1 cellular context compared by ENCODE assay signal in the genomic region with DNA sequence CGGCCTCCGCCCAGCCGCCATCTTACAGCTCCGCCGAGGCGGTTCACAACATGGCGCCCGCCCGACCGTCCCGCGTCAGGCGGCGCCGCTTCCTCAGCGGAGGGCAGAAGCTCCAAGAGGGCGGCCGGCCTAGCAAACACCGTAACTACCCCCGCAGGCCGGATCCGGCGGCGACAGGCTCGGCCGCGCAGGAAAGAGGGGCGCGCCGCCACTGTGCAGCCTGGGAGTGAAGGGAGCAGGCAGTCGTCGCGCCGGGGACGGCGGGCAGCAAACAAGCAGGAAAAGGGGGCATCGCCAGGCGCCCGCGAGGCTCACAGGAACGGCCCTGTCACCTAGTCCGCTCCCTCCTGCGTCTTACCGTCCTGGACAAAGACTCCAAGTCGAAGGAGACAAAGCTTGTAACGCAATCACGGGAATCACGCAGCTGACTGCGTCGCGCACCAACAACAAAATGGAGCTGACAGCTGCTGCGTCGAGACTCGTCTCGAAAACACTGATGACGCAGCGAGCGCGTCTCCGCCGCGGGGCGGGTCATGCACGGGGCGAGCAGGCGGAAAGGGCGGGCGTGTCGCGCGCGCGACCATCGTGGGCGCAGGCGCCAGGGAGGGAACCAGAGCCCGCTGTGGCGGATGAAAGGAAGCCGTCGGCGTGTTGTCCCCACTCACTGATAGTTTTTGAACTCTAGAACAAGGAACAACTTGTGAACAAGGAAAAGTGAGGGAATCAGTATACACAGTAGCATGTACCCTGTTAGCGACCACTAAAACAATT.
TF ChIP-seq lines count a peak whose summit lies in the region.

CLK1 (minus strand) TSS at position 453 of the 771 bp plus-strand sequence. CDS start 2,796 bp downstream, outside the sequence.

TF ChIP-seq in HepG2, 621 proteins besides CTCF, POLR2A, EP300 and RAD21 (continued from another document and continues in another):
- TF ChIP-seq RERE (CRISPR knock-in tag; IDR thresholded peaks at IDR 0.05; ENCODE audit: low read depth): peak; percentile 57; the same call in 1 of the 2 replicates
- TF ChIP-seq XBP1 (CRISPR knock-in tag; IDR thresholded peaks at IDR 0.05): peak; percentile 92; the same call in 1 of the 2 replicates
- no peak; the same call in none of the 2 replicates for TF ChIP-seq ZNF567 (CRISPR knock-in tag; IDR thresholded peaks at IDR 0.05; ENCODE audit: borderline replicate concordance)
- peak; percentile 96 for TF ChIP-seq ISX (CRISPR knock-in tag; conservative IDR thresholded peaks at IDR 0.05)
- no peak for TF ChIP-seq NFIC (IDR thresholded peaks at IDR 0.05; ENCODE audit: low read length)
- peak; percentile 78 for TF ChIP-seq SOX5 (CRISPR knock-in tag; IDR thresholded peaks at IDR 0.05; ENCODE audit: borderline replicate concordance)
- TF ChIP-seq PCBP1 (IDR thresholded peaks at IDR 0.05; ENCODE audit: borderline replicate concordance, low read depth, low read length): no peak
- TF ChIP-seq ZNF788 (CRISPR knock-in tag; IDR thresholded peaks at IDR 0.05; ENCODE audit: borderline replicate concordance): peak; percentile 96
- TF ChIP-seq, protein P1, sequence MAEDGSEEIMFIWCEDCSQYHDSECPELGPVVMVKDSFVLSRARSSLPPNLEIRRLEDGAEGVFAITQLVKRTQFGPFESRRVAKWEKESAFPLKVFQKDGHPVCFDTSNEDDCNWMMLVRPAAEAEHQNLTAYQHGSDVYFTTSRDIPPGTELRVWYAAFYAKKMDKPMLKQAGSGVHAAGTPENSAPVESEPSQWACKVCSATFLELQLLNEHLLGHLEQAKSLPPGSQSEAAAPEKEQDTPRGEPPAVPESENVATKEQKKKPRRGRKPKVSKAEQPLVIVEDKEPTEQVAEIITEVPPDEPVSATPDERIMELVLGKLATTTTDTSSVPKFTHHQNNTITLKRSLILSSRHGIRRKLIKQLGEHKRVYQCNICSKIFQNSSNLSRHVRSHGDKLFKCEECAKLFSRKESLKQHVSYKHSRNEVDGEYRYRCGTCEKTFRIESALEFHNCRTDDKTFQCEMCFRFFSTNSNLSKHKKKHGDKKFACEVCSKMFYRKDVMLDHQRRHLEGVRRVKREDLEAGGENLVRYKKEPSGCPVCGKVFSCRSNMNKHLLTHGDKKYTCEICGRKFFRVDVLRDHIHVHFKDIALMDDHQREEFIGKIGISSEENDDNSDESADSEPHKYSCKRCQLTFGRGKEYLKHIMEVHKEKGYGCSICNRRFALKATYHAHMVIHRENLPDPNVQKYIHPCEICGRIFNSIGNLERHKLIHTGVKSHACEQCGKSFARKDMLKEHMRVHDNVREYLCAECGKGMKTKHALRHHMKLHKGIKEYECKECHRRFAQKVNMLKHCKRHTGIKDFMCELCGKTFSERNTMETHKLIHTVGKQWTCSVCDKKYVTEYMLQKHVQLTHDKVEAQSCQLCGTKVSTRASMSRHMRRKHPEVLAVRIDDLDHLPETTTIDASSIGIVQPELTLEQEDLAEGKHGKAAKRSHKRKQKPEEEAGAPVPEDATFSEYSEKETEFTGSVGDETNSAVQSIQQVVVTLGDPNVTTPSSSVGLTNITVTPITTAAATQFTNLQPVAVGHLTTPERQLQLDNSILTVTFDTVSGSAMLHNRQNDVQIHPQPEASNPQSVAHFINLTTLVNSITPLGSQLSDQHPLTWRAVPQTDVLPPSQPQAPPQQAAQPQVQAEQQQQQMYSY (CRISPR knock-in tag; IDR thresholded peaks at IDR 0.05): no peak
- 0 out of 2 replicates have a peak, but pooled peaks have one; percentile 10 for TF ChIP-seq SMAD9 (CRISPR knock-in tag; IDR thresholded peaks at IDR 0.05)
- peak; percentile 99 for TF ChIP-seq SALL2 (CRISPR knock-in tag; IDR thresholded peaks at IDR 0.05)
- no peak for TF ChIP-seq ZNF598 (CRISPR knock-in tag; IDR thresholded peaks at IDR 0.05; ENCODE audit: borderline replicate concordance)
- TF ChIP-seq ZKSCAN5 (CRISPR knock-in tag; IDR thresholded peaks at IDR 0.05): no peak
- TF ChIP-seq MTERF4 (CRISPR knock-in tag; IDR thresholded peaks at IDR 0.05): peak; percentile 99
- peak; percentile 10; the same call in 1 of the 2 replicates for TF ChIP-seq NR2F2 (IDR thresholded peaks at IDR 0.05; ENCODE audit: borderline replicate concordance, low read depth)
- TF ChIP-seq HNF1B (CRISPR knock-in tag; IDR thresholded peaks at IDR 0.05): peak; percentile 97
- TF ChIP-seq MAF1 (CRISPR knock-in tag; IDR thresholded peaks at IDR 0.05; ENCODE audit: borderline replicate concordance): peak; percentile 97
- TF ChIP-seq ZNF276 (CRISPR knock-in tag; IDR thresholded peaks at IDR 0.05; ENCODE audit: low read depth): peak; percentile 98
- TF ChIP-seq ZNF609 (CRISPR knock-in tag; IDR thresholded peaks at IDR 0.05; ENCODE audit: borderline replicate concordance): peak; percentile 60
- TF ChIP-seq ZNF7 (CRISPR knock-in tag; IDR thresholded peaks at IDR 0.05): no peak
- TF ChIP-seq, protein P2, sequence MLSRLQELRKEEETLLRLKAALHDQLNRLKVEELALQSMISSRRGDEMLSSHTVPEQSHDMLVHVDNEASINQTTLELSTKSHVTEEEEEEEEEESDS (CRISPR knock-in tag; IDR thresholded peaks at IDR 0.05; ENCODE audit: borderline replicate concordance): peak; percentile 42; the same call in 1 of the 2 replicates
- TF ChIP-seq KDM4B (CRISPR knock-in tag; IDR thresholded peaks at IDR 0.05): peak; percentile 57
- TF ChIP-seq ZNF331 (CRISPR knock-in tag; IDR thresholded peaks at IDR 0.05): peak; percentile 94
- no peak for TF ChIP-seq ZNF3 (CRISPR knock-in tag; IDR thresholded peaks at IDR 0.05)
- TF ChIP-seq SIN3B (IDR thresholded peaks at IDR 0.05; ENCODE audit: low read length): 0 out of 2 replicates have a peak, but pooled peaks have one; percentile 65
- TF ChIP-seq ZNF274 (CRISPR knock-in tag; IDR thresholded peaks at IDR 0.05): peak; percentile 93
- peak; percentile 92 for TF ChIP-seq ZBTB49 (CRISPR knock-in tag; IDR thresholded peaks at IDR 0.05; ENCODE audit: borderline replicate concordance)
- peak; percentile 88 for TF ChIP-seq ZMAT3 (CRISPR knock-in tag; conservative IDR thresholded peaks at IDR 0.05)
- peak; percentile 95 for TF ChIP-seq ZBTB38 (CRISPR knock-in tag; IDR thresholded peaks at IDR 0.05)
- peak; percentile 90 for TF ChIP-seq HDAC2 (CRISPR knock-in tag; IDR thresholded peaks at IDR 0.05)
- peak; percentile 88 for TF ChIP-seq SP5 (CRISPR knock-in tag; IDR thresholded peaks at IDR 0.05; ENCODE audit: borderline replicate concordance, low read depth)
- peak; percentile 89; the same call in 1 of the 2 replicates for TF ChIP-seq ZNF20 (CRISPR knock-in tag; IDR thresholded peaks at IDR 0.05)
